Comparison of ENCODE assay signal across 21 cellular contexts in genomic region chr6:142811923-142812322, GRCh38.
DNase-seq lines count a peak whose midpoint lies in the region; ATAC-seq and TF ChIP-seq lines count a peak whose summit lies in the region.
"Had no signal": no experiment of that assay in that cellular context is flagged by ENCODE, and none has a peak within 500 bp of the region (broad histone marks: within the 10 kb centered on the region; RNA-seq: fewer than 3 reads in every experiment).

No MANE protein-coding gene starts in this region.

- CTCF ChIA-PET in activated CD4-positive, alpha-beta memory T cell treated with anti-CD3 and anti-CD28 coated beads for 36 hours (lab: Charles Lee): interaction anchor here (1.4 to 1.9 kb wide), 3 partner anchors 8 to 245 kb away, joined by 3 to 4 read pairs (median 4); no protein-coding TSS in a partner anchor
- CTCF ChIA-PET in activated CD4-positive, alpha-beta memory T cell treated with anti-CD3 and anti-CD28 coated beads, Interleukin-2, amount 10 ng/mL, durations not matched to agents 7 days and 5 days (lab: Charles Lee): no interaction called here
- CTCF ChIA-PET in activated CD8-positive, alpha-beta memory T cell treated with anti-CD3 and anti-CD28 coated beads, Interleukin-2, amount 10 ng/mL, durations not matched to agents 7 days and 5 days (lab: Charles Lee): no interaction called here

- no peaks in the 10 kb centered on the region for H4K20me1 ChIP-seq in DND-41 (ENCODE audit: insufficient read depth, low read length)

- H3K36me3 Mint-ChIP-seq in activated CD4-positive, alpha-beta memory T cell treated with anti-CD3 and anti-CD28 coated beads for 36 hours: peaks cover 24% of the 10 kb centered on the region
- H3K36me3 Mint-ChIP-seq in activated CD4-positive, alpha-beta memory T cell treated with anti-CD3 and anti-CD28 coated beads, Interleukin-2, amount 10 ng/mL, durations not matched to agents 7 days and 5 days (ENCODE audit: low read depth): peaks cover 47% of the 10 kb centered on the region
- H3K36me3 Mint-ChIP-seq in activated T-helper 17 cell treated with anti-CD3 and anti-CD28 coated beads, Interleukin-2, amount 50 U/mL, for 72 hours (ENCODE audit: low read depth): peaks cover 84% of the 10 kb centered on the region
- H3K36me3 Mint-ChIP-seq in naive thymus-derived CD8-positive, alpha-beta T cell: peaks cover 13 to 65% (median 31%) of the 10 kb centered on the region in 3 donors
- peaks cover 43% of the 10 kb centered on the region for H3K36me3 Mint-ChIP-seq in activated CD8-positive, alpha-beta memory T cell treated with anti-CD3 and anti-CD28 coated beads, Interleukin-2, amount 10 ng/mL, durations not matched to agents 7 days and 5 days

- H3K9ac ChIP-seq in DND-41 (ENCODE audit: low read depth, low read length): no peak overlapping the region
- H3K9ac ChIP-seq: neural progenitor cell had no signal

- H2AFZ ChIP-seq in DND-41 (ENCODE audit: low read depth, low read length): no peak overlapping the region
- H2AFZ ChIP-seq: neural progenitor cell had no signal

- no peaks in the 10 kb centered on the region for H3K27me3 ChIP-seq in DND-41 (ENCODE audit: insufficient read depth, low read length, poor library complexity)
- H3K27me3 ChIP-seq: neural progenitor cell, sigmoid colon had no signal

- ATAC-seq in DND-41 (ENCODE audit: insufficient read depth, low read depth) (peak; percentile 27; the same call in 2 of the 3 replicates), GM18867 (IDR thresholded peaks at IDR 0.05; ENCODE audit: unreplicated experiment) (no peak)
- no peak for ATAC-seq in activated T-helper 17 cell treated with anti-CD3 and anti-CD28 coated beads, Interleukin-2, amount 50 U/mL, for 72 hours (replicated peaks)
- no peak for ATAC-seq in naive thymus-derived CD8-positive, alpha-beta T cell
- no peak for ATAC-seq in activated CD8-positive, alpha-beta memory T cell treated with anti-CD3 and anti-CD28 coated beads, Interleukin-2, amount 10 ng/mL, durations not matched to agents 7 days and 5 days
- ATAC-seq: mucosa of descending colon had no signal

- H3K27ac Mint-ChIP-seq in activated CD4-positive, alpha-beta memory T cell treated with anti-CD3 and anti-CD28 coated beads for 36 hours: peak overlapping the region; percentile 73
- H3K27ac Mint-ChIP-seq in activated CD4-positive, alpha-beta memory T cell treated with anti-CD3 and anti-CD28 coated beads, Interleukin-2, amount 10 ng/mL, durations not matched to agents 7 days and 5 days: no peak overlapping the region
- H3K27ac Mint-ChIP-seq in activated T-helper 17 cell treated with anti-CD3 and anti-CD28 coated beads, Interleukin-2, amount 50 U/mL, for 72 hours: peak overlapping the region; percentile 18
- peak overlapping the region in 7 of 10 donors; percentile 31 to 98 (median 62) for H3K27ac Mint-ChIP-seq in naive thymus-derived CD8-positive, alpha-beta T cell
- no peak overlapping the region for H3K27ac Mint-ChIP-seq in activated CD8-positive, alpha-beta memory T cell treated with anti-CD3 and anti-CD28 coated beads, Interleukin-2, amount 10 ng/mL, durations not matched to agents 7 days and 5 days
- H3K27ac Mint-ChIP-seq: neural progenitor cell, progenitor cell of endocrine pancreas had no signal

- no peaks in the 10 kb centered on the region for H3K79me2 ChIP-seq in DND-41 (ENCODE audit: insufficient read depth, low read length)

- H3K27ac ChIP-seq in DND-41 (ENCODE audit: low read length): no peak overlapping the region
- H3K27ac ChIP-seq: neural progenitor cell, sigmoid colon had no signal

- no peak for TF ChIP-seq CTCF in DND-41 (IDR thresholded peaks at IDR 0.05; ENCODE audit: borderline replicate concordance, extremely low read depth, low read length, poor library complexity, severe bottlenecking)

- H3K4me1 ChIP-seq in DND-41 (ENCODE audit: insufficient read depth, low read length): no peaks in the 10 kb centered on the region

- peaks cover 76% of the 10 kb centered on the region for H3K4me1 Mint-ChIP-seq in activated CD4-positive, alpha-beta memory T cell treated with anti-CD3 and anti-CD28 coated beads for 36 hours (ENCODE audit: low read depth)
- H3K4me1 Mint-ChIP-seq in activated CD4-positive, alpha-beta memory T cell treated with anti-CD3 and anti-CD28 coated beads, Interleukin-2, amount 10 ng/mL, durations not matched to agents 7 days and 5 days: peaks cover 29% of the 10 kb centered on the region
- H3K4me1 Mint-ChIP-seq in activated T-helper 17 cell treated with anti-CD3 and anti-CD28 coated beads, Interleukin-2, amount 50 U/mL, for 72 hours: peaks cover 68% of the 10 kb centered on the region
- H3K4me1 Mint-ChIP-seq in naive thymus-derived CD8-positive, alpha-beta T cell: peaks cover 49 to 84% (median 77%) of the 10 kb centered on the region in 4 donors
- peaks cover 32% of the 10 kb centered on the region for H3K4me1 Mint-ChIP-seq in activated CD8-positive, alpha-beta memory T cell treated with anti-CD3 and anti-CD28 coated beads, Interleukin-2, amount 10 ng/mL, durations not matched to agents 7 days and 5 days

- intact Hi-C loops in activated CD4-positive, alpha-beta memory T cell treated with anti-CD3 and anti-CD28 coated beads for 36 hours (cut with micrococcal nuclease): loop anchor here (1.0 kb wide), 2 partner anchors 7 to 10 kb away; no protein-coding TSS in a partner anchor

- H3K9me3 Mint-ChIP-seq in activated CD4-positive, alpha-beta memory T cell treated with anti-CD3 and anti-CD28 coated beads for 36 hours: no peaks in the 10 kb centered on the region
- H3K9me3 Mint-ChIP-seq in activated CD4-positive, alpha-beta memory T cell treated with anti-CD3 and anti-CD28 coated beads, Interleukin-2, amount 10 ng/mL, durations not matched to agents 7 days and 5 days: no peaks in the 10 kb centered on the region
- no peaks in the 10 kb centered on the region for H3K9me3 Mint-ChIP-seq in activated T-helper 17 cell treated with anti-CD3 and anti-CD28 coated beads, Interleukin-2, amount 50 U/mL, for 72 hours
- peaks cover 0 to 3% (median 0%) of the 10 kb centered on the region in 9 donors for H3K9me3 Mint-ChIP-seq in naive thymus-derived CD8-positive, alpha-beta T cell
- no peaks in the 10 kb centered on the region for H3K9me3 Mint-ChIP-seq in activated CD8-positive, alpha-beta memory T cell treated with anti-CD3 and anti-CD28 coated beads, Interleukin-2, amount 10 ng/mL, durations not matched to agents 7 days and 5 days (ENCODE audit: low read depth)

- DNase-seq in activated CD4-positive, alpha-beta memory T cell treated with anti-CD3 and anti-CD28 coated beads for 36 hours: no peak
- DNase-seq in activated CD4-positive, alpha-beta memory T cell treated with anti-CD3 and anti-CD28 coated beads, Interleukin-2, amount 10 ng/mL, durations not matched to agents 7 days and 5 days: no peak
- DNase-seq in DND-41 (no peak), NCI-H146 (lab: John Stamatoyannopoulos, UW) (no peak)
- no peak for DNase-seq in naive thymus-derived CD8-positive, alpha-beta T cell
- no peak for DNase-seq in activated CD8-positive, alpha-beta memory T cell treated with anti-CD3 and anti-CD28 coated beads, Interleukin-2, amount 10 ng/mL, durations not matched to agents 7 days and 5 days
- DNase-seq: activated CD4-positive, alpha-beta T cell treated with anti-CD3 and anti-CD28 coated beads for 4 hours; AML-193; glutamatergic neuron; kidney; mucosa of descending colon; NCI-H1694 treated with DMSO at 0.1 percent for 48 hours; NCI-H2171 treated with DMSO at 0.1 percent for 48 hours; NCI-H69; RPMI8226; sigmoid colon; stimulated activated CD8-positive, alpha-beta memory T cell treated with anti-CD3 and anti-CD28 coated beads, Interleukin-4, amount 100 ng/mL, for 48 hours had no signal

- no peak overlapping the region for H3K4me3 Mint-ChIP-seq in activated CD4-positive, alpha-beta memory T cell treated with anti-CD3 and anti-CD28 coated beads for 36 hours
- H3K4me3 Mint-ChIP-seq in activated CD4-positive, alpha-beta memory T cell treated with anti-CD3 and anti-CD28 coated beads, Interleukin-2, amount 10 ng/mL, durations not matched to agents 7 days and 5 days: no peak overlapping the region
- peak overlapping the region; percentile 54 for H3K4me3 Mint-ChIP-seq in activated T-helper 17 cell treated with anti-CD3 and anti-CD28 coated beads, Interleukin-2, amount 50 U/mL, for 72 hours
- H3K4me3 Mint-ChIP-seq in naive thymus-derived CD8-positive, alpha-beta T cell: peak overlapping the region in 3 of 10 donors; percentile 32 to 71 (median 41)
- no peak overlapping the region for H3K4me3 Mint-ChIP-seq in activated CD8-positive, alpha-beta memory T cell treated with anti-CD3 and anti-CD28 coated beads, Interleukin-2, amount 10 ng/mL, durations not matched to agents 7 days and 5 days
- H3K4me3 Mint-ChIP-seq: neural progenitor cell had no signal

- no peak overlapping the region for H3K4me2 ChIP-seq in DND-41 (ENCODE audit: insufficient read depth, low read length)
- H3K4me2 ChIP-seq: neural progenitor cell had no signal

- POLR2A ChIA-PET in activated CD4-positive, alpha-beta memory T cell treated with anti-CD3 and anti-CD28 coated beads for 36 hours (lab: Charles Lee): interaction anchor here (1.4 to 1.8 kb wide), 2 partner anchors 8 to 16 kb away, joined by 4 to 8 read pairs; no protein-coding TSS in a partner anchor
- POLR2A ChIA-PET in activated CD4-positive, alpha-beta memory T cell treated with anti-CD3 and anti-CD28 coated beads, Interleukin-2, amount 10 ng/mL, durations not matched to agents 7 days and 5 days (lab: Charles Lee): interaction anchor here (0.9 to 1.5 kb wide), 5 partner anchors 31 to 135 kb away, joined by 3 to 4 read pairs (median 3); no protein-coding TSS in a partner anchor
- POLR2A ChIA-PET in naive thymus-derived CD8-positive, alpha-beta T cell (lab: Charles Lee): no interaction called here

- no peaks in the 10 kb centered on the region for H3K27me3 Mint-ChIP-seq in activated CD4-positive, alpha-beta memory T cell treated with anti-CD3 and anti-CD28 coated beads for 36 hours
- no peaks in the 10 kb centered on the region for H3K27me3 Mint-ChIP-seq in activated CD4-positive, alpha-beta memory T cell treated with anti-CD3 and anti-CD28 coated beads, Interleukin-2, amount 10 ng/mL, durations not matched to agents 7 days and 5 days
- H3K27me3 Mint-ChIP-seq in activated T-helper 17 cell treated with anti-CD3 and anti-CD28 coated beads, Interleukin-2, amount 50 U/mL, for 72 hours: no peaks in the 10 kb centered on the region
- no peaks in the 10 kb centered on the region for H3K27me3 Mint-ChIP-seq in naive thymus-derived CD8-positive, alpha-beta T cell
- no peaks in the 10 kb centered on the region for H3K27me3 Mint-ChIP-seq in activated CD8-positive, alpha-beta memory T cell treated with anti-CD3 and anti-CD28 coated beads, Interleukin-2, amount 10 ng/mL, durations not matched to agents 7 days and 5 days
- H3K27me3 Mint-ChIP-seq: progenitor cell of endocrine pancreas had no signal

- no peaks in the 10 kb centered on the region for H3K36me3 ChIP-seq in DND-41 (ENCODE audit: insufficient read depth, low read length)
- H3K36me3 ChIP-seq: neural progenitor cell, sigmoid colon had no signal

- H3K9me3 ChIP-seq in DND-41 (ENCODE audit: insufficient read depth, low read length, severe bottlenecking): no peaks in the 10 kb centered on the region
- H3K9me3 ChIP-seq: mucosa of descending colon, sigmoid colon had no signal

- H3K4me3 ChIP-seq in DND-41 (ENCODE audit: low read depth in 1 of 2, low read length in 2 of 2): no peak overlapping the region
- H3K4me3 ChIP-seq: mucosa of descending colon, neural progenitor cell, sigmoid colon had no signal

Comparison
In these comparisons a context has a peak if more than half of its experiments do, and no peak if none do; other contexts are left out.
1. H3K27ac Mint-ChIP-seq: peak in activated CD4-positive, alpha-beta memory T cell treated with anti-CD3 and anti-CD28 coated beads for 36 hours (single experiment), activated T-helper 17 cell treated with anti-CD3 and anti-CD28 coated beads, Interleukin-2, amount 50 U/mL, for 72 hours (single experiment) and naive thymus-derived CD8-positive, alpha-beta T cell (7 of 10); none in activated CD4-positive, alpha-beta memory T cell treated with anti-CD3 and anti-CD28 coated beads, Interleukin-2, amount 10 ng/mL, durations not matched to agents 7 days and 5 days (single experiment) and activated CD8-positive, alpha-beta memory T cell treated with anti-CD3 and anti-CD28 coated beads, Interleukin-2, amount 10 ng/mL, durations not matched to agents 7 days and 5 days (single experiment).